In the genomic region with DNA sequence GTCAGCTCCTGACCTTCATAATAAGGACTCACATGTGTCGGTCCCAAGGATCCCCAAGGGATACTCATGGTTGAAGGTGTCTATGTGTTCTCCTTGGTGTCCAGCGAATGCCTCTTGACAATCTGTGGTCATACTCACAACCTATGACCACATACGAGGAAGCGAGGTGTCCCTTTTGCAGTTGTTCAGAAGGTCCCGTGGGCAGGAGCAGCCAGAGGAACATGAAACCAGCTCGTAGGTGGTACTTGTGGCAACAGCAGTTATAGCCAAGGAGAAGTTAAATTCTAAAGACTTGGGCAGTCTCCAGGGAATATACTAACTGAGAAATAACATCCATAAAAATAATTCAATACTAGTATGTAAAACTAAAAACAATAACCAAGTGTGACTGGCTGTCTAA, we compare ENCODE assay signal across 20 cellular contexts.
A peak's percentile ranks its signal among the peaks of the same experiment; 100 is the strongest.
DNase-seq lines count a peak whose midpoint lies in the region; ATAC-seq, FAIRE-seq and TF ChIP-seq lines count a peak whose summit lies in the region.
"Had no signal": no experiment of that assay in that cellular context is flagged by ENCODE, and none has a peak within 500 bp of the region (broad histone marks: within the 10 kb centered on the region; RNA-seq: fewer than 3 reads in every experiment).

No MANE protein-coding gene starts in this region.

- POLR2A ChIA-PET in HEK293 (lab: Yijun Ruan, JAX): no interaction called here

- H3K27ac Mint-ChIP-seq in stimulated activated naive B cell treated with anti-CD40 and anti-IgM and Interleukin-4, amounts not matched to agents 10 μg/mL and 1 μg/mL and 100 μg/mL, for 72 hours: no peak overlapping the region
- H3K27ac Mint-ChIP-seq: CD4-positive, CD25-positive, alpha-beta regulatory T cell; CD8-positive, alpha-beta T cell; GM23338; H9; HFFc6 had no signal

- H3K27me3 ChIP-seq in bronchial epithelial cell (ENCODE audit: control insufficient read depth, insufficient read depth, low read length): no peaks in the 10 kb centered on the region

- TF ChIP-seq CTCF in HEK293 (tag by site-specific recombination; IDR thresholded peaks at IDR 0.05) (no peak), bronchial epithelial cell (IDR thresholded peaks at IDR 0.05; ENCODE audit: insufficient read depth, low read length, severe bottlenecking) (no peak)

- peaks cover 6 to 17% of the 10 kb centered on the region in 2 donors for H3K36me3 Mint-ChIP-seq in stimulated activated naive B cell treated with anti-CD40 and anti-IgM and Interleukin-4, amounts not matched to agents 10 μg/mL and 1 μg/mL and 100 μg/mL, for 72 hours
- H3K36me3 Mint-ChIP-seq: CD4-positive, CD25-positive, alpha-beta regulatory T cell; CD8-positive, alpha-beta T cell had no signal

- H3K27ac ChIP-seq in HEK293 (ENCODE audit: extremely low read depth, low read depth, low read length): no peak overlapping the region

- peak; percentile 36 for FAIRE-seq in bronchial epithelial cell (lab: Jason Lieb, UNC)
- FAIRE-seq: GM12891, GM18507 had no signal

- ATAC-seq in stimulated activated naive B cell treated with anti-CD40 and anti-IgM and Interleukin-4, amounts not matched to agents 10 μg/mL and 1 μg/mL and 100 μg/mL, for 72 hours (replicated peaks): peak; percentile 62 to 67
- no peak for ATAC-seq in HG03196 (IDR thresholded peaks at IDR 0.05; ENCODE audit: unreplicated experiment)
- ATAC-seq: CD8-positive, alpha-beta T cell; GM23338; HCT116 had no signal

- H3K4me3 ChIP-seq in HEK293 (ENCODE audit: low read depth, low read length) (no peak overlapping the region), bronchial epithelial cell (ENCODE audit: low read depth, low read length) (no peak overlapping the region)
- H3K4me3 ChIP-seq: GM23338 had no signal

- no peaks in the 10 kb centered on the region for H3K9me3 Mint-ChIP-seq in stimulated activated naive B cell treated with anti-CD40 and anti-IgM and Interleukin-4, amounts not matched to agents 10 μg/mL and 1 μg/mL and 100 μg/mL, for 72 hours
- H3K9me3 Mint-ChIP-seq: CD4-positive, CD25-positive, alpha-beta regulatory T cell; CD8-positive, alpha-beta T cell; GM23338; H9 had no signal

- DNase-seq in CD1c-positive myeloid dendritic cell (ENCODE audit: extremely low spot score) (peak; percentile 84), bronchial epithelial cell (ENCODE audit: low read depth) (no peak), SW 1271 (lab: John Stamatoyannopoulos, UW) (no peak)
- DNase-seq in stimulated activated naive B cell treated with anti-CD40 and anti-IgM and Interleukin-4, amounts not matched to agents 10 μg/mL and 1 μg/mL and 100 μg/mL, for 72 hours: no peak
- no peak for DNase-seq in stimulated activated CD8-positive, alpha-beta memory T cell treated with anti-CD3 and anti-CD28 coated beads, Interleukin-4, amount 100 ng/mL, for 48 hours
- DNase-seq: C1 segment of cervical spinal cord; Caco-2; CD4-positive, CD25-positive, alpha-beta regulatory T cell; CD8-positive, alpha-beta T cell; DMS153; DMS79 treated with DMSO at 0.1 percent for 48 hours; GF-D8; H9; HFFc6 had no signal

- H3K4me1 ChIP-seq in HEK293 (ENCODE audit: control insufficient read depth, insufficient read depth, low read length): 0 out of 2 replicates have a peak, but pooled peaks cover 3% of the 10 kb centered on the region

- no peaks in the 10 kb centered on the region for H3K36me3 ChIP-seq in HEK293 (ENCODE audit: control insufficient read depth in 2 of 2, insufficient read depth in 1 of 2, low read length in 2 of 2)
- H3K36me3 ChIP-seq in bronchial epithelial cell (ENCODE audit: control insufficient read depth, insufficient read depth, low read length): no peaks in the 10 kb centered on the region

- no peak overlapping the region for H3K4me3 Mint-ChIP-seq in stimulated activated naive B cell treated with anti-CD40 and anti-IgM and Interleukin-4, amounts not matched to agents 10 μg/mL and 1 μg/mL and 100 μg/mL, for 72 hours
- H3K4me3 Mint-ChIP-seq: CD4-positive, CD25-positive, alpha-beta regulatory T cell; CD8-positive, alpha-beta T cell; GM23338; H9; HFFc6 had no signal

- CTCF ChIA-PET in HEK293 (lab: Yijun Ruan, JAX): interaction anchor here (0.6 kb wide), 1 partner anchor 863 kb away, joined by 4 read pairs; no protein-coding TSS in a partner anchor

- H3K27me3 Mint-ChIP-seq in stimulated activated naive B cell treated with anti-CD40 and anti-IgM and Interleukin-4, amounts not matched to agents 10 μg/mL and 1 μg/mL and 100 μg/mL, for 72 hours: no peaks in the 10 kb centered on the region
- H3K27me3 Mint-ChIP-seq: CD4-positive, CD25-positive, alpha-beta regulatory T cell had no signal

- H3K9me3 ChIP-seq in HEK293 (ENCODE audit: control insufficient read depth, insufficient read depth, low read depth, low read length): no peaks in the 10 kb centered on the region
- H3K9me3 ChIP-seq: Caco-2 had no signal

- H3K4me1 Mint-ChIP-seq in stimulated activated naive B cell treated with anti-CD40 and anti-IgM and Interleukin-4, amounts not matched to agents 10 μg/mL and 1 μg/mL and 100 μg/mL, for 72 hours: peaks cover 5 to 10% of the 10 kb centered on the region in 2 donors

TF ChIP-seq in HEK293, 187 proteins besides CTCF, POLR2A, EP300 and RAD21:
- no peak for TF ChIP-seq ZNF664 (tag by site-specific recombination; IDR thresholded peaks at IDR 0.05)
- no peak for TF ChIP-seq ZBTB8A (tag by site-specific recombination; IDR thresholded peaks at IDR 0.05)
- TF ChIP-seq ZNF624 (tag by site-specific recombination; IDR thresholded peaks at IDR 0.05): no peak
- no peak for TF ChIP-seq ZNF155 (tag by site-specific recombination; IDR thresholded peaks at IDR 0.05)
- TF ChIP-seq, protein P1, sequence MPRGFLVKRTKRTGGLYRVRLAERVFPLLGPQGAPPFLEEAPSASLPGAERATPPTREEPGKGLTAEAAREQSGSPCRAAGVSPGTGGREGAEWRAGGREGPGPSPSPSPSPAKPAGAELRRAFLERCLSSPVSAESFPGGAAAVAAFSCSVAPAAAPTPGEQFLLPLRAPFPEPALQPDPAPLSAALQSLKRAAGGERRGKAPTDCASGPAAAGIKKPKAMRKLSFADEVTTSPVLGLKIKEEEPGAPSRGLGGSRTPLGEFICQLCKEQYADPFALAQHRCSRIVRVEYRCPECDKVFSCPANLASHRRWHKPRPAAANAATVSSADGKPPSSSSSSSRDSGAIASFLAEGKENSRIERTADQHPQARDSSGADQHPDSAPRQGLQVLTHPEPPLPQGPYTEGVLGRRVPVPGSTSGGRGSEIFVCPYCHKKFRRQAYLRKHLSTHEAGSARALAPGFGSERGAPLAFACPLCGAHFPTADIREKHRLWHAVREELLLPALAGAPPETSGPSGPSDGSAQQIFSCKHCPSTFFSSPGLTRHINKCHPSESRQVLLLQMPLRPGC (tag by site-specific recombination; IDR thresholded peaks at IDR 0.05): no peak
- TF ChIP-seq ZNF146 (tag by site-specific recombination; IDR thresholded peaks at IDR 0.05): no peak
- TF ChIP-seq ZFHX2 (tag by site-specific recombination; conservative IDR thresholded peaks at IDR 0.05): peak; percentile 48
- TF ChIP-seq TRIM28 (IDR thresholded peaks at IDR 0.05; ENCODE audit: borderline replicate concordance, low read length): no peak
- TF ChIP-seq ZNF843 (tag by site-specific recombination; IDR thresholded peaks at IDR 0.05): no peak
- TF ChIP-seq EGR2 (tag by site-specific recombination; IDR thresholded peaks at IDR 0.05; ENCODE audit: low read depth): peak; percentile 46; the same call in 1 of the 2 replicates
- TF ChIP-seq ZNF670 (tag by site-specific recombination; IDR thresholded peaks at IDR 0.05; ENCODE audit: low read depth): no peak
- TF ChIP-seq, protein P2, sequence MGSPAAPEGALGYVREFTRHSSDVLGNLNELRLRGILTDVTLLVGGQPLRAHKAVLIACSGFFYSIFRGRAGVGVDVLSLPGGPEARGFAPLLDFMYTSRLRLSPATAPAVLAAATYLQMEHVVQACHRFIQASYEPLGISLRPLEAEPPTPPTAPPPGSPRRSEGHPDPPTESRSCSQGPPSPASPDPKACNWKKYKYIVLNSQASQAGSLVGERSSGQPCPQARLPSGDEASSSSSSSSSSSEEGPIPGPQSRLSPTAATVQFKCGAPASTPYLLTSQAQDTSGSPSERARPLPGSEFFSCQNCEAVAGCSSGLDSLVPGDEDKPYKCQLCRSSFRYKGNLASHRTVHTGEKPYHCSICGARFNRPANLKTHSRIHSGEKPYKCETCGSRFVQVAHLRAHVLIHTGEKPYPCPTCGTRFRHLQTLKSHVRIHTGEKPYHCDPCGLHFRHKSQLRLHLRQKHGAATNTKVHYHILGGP (tag by site-specific recombination; IDR thresholded peaks at IDR 0.05): no peak
TF ChIP-seq in HEK293: peak in this region for 2.
